19 cellular contexts compared by ENCODE assay signal in the genomic region with DNA sequence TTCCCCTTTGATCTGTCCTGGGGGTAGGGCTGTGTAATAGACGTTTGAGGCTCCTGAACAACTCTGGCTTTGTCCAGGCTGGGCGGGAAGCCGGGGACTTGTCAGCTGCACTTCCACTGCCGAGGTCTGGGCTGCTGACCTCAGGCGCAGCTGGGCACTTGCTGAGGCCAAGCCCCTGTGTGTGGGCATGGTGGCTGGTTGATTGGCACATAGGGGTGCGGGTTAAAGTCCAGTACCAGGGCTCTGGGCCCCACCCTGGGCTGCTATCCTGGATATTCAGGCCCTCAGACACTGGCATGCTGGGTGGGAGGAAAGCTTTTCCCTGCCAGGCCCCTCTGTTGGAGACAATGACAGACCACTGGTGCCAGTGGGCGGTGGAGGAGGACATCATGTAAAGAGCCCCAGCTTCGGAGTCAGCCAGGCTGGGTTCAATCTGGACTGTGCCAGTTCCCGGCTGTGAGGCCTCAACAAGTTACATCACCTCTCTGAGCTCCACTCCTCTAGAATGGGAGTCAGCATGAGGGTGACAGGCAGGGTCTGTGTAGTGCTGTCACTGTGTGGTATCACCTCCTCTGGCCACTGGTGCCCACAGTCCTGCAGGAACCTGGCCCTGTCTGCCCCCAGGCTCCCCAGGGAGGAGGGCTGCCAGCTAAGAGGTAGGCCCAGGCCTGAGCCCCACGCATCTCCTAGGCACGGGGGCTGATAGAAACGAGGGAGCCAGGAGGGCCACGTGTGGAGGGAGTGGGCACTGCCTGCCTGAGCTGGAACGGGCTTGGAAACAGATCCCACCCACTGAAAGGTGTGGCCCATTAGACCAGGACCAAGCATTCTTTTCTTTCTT. TPM values are rescaled to one million over a fixed set of nuclear protein-coding genes. Genes with fewer than 3 reads are reported as not detected.
DNase-seq lines count a peak whose midpoint lies in the region; ATAC-seq and TF ChIP-seq lines count a peak whose summit lies in the region.
"Had no signal": no experiment of that assay in that cellular context is flagged by ENCODE, and none has a peak within 500 bp of the region (broad histone marks: within the 10 kb centered on the region; RNA-seq: fewer than 3 reads in every experiment).

No MANE protein-coding gene starts in this region.

- H3K4me1 ChIP-seq in IMR-90 (ENCODE audit: control insufficient read depth, insufficient read depth, low read length) (peaks cover 6% of the 10 kb centered on the region; the same call in 1 of the 2 replicates), mucosa of rectum (ENCODE audit: control insufficient read depth in 2 of 2, insufficient read depth in 2 of 2, low read length in 2 of 2) (peaks cover 28 to 37% of the 10 kb centered on the region in 2 donors)

- ATAC-seq in IMR-90 (ENCODE audit: low read depth) (no peak), HG02571 (IDR thresholded peaks at IDR 0.05; ENCODE audit: unreplicated experiment) (no peak)
- ATAC-seq: gastroesophageal sphincter, GM12878, HCT116 had no signal

- CTCF ChIA-PET in IMR-90 (lab: Yijun Ruan, JAX): no interaction called here

- no peak overlapping the region for H2AK5ac ChIP-seq in IMR-90 (ENCODE audit: low read depth, low read length)

- no peak overlapping the region for H3K9ac ChIP-seq in IMR-90 (ENCODE audit: low read depth, low read length)
- peak overlapping the region; percentile 17 to 50 for H3K9ac ChIP-seq in mucosa of rectum (ENCODE audit: low read depth in 1 of 2, low read length in 2 of 2)

- H2AK9ac ChIP-seq in IMR-90 (replicated peaks; ENCODE audit: low read depth, low read length, poor library complexity): peak overlapping the region; percentile 61

- H2BK15ac ChIP-seq in IMR-90 (ENCODE audit: low read depth, low read length): no peak overlapping the region

- H2BK120ac ChIP-seq in IMR-90 (ENCODE audit: low read depth, low read length): no peak overlapping the region

- H3K9me3 ChIP-seq in IMR-90 (ENCODE audit: control insufficient read depth, insufficient read depth, low read length): no peaks in the 10 kb centered on the region
- no peaks in the 10 kb centered on the region for H3K9me3 ChIP-seq in mucosa of rectum (ENCODE audit: control insufficient read depth in 2 of 2, low read length in 2 of 2)
- H3K9me3 ChIP-seq: gastroesophageal sphincter had no signal

- in situ Hi-C loops in IMR-90 (cut with MboI; ENCODE audit: low sequenced_read_pairs) (no loop called here), GM13977 (cut with MboI; ENCODE audit: low pct_unique_long_range_greater_than_20kb, low sequenced_read_pairs, unreplicated experiment) (no loop called here)

- H3K4me3 ChIP-seq in IMR-90 (ENCODE audit: insufficient read depth, low read depth, low read length) (no peak overlapping the region), dorsolateral prefrontal cortex (peak overlapping the region in 1 of 59 donors; percentile 18), mucosa of rectum (ENCODE audit: low read length in 2 of 2) (no peak overlapping the region)
- H3K4me3 ChIP-seq: gastroesophageal sphincter, GM12878 had no signal

- no peak for DNase-seq in IMR-90
- DNase-seq in dorsolateral prefrontal cortex: peak; percentile 29 to 96 (median 92)
- DNase-seq in substantia nigra (lab: John Stamatoyannopoulos, UW): peak; percentile 20 to 95 (median 83)
- DNase-seq in GM13977 (ENCODE audit: low spot score): no peak
- DNase-seq in NCI-H1436 (lab: John Stamatoyannopoulos, UW): no peak
- DNase-seq: activated CD4-positive, alpha-beta T cell treated with anti-CD3 and anti-CD28 coated beads for 4 hours; cerebellar nuclear complex; KG1; kidney; naive B cell; NCI-H146; NCI-H345; stimulated activated naive CD4-positive, alpha-beta T cell; T1000 had no signal

- H3K27ac ChIP-seq in IMR-90 (ENCODE audit: insufficient read depth, low read length) (no peak overlapping the region), dorsolateral prefrontal cortex (peak overlapping the region; percentile 72 to 100 (median 96)), mucosa of rectum (ENCODE audit: low read depth in 2 of 2, low read length in 2 of 2) (peak overlapping the region in 1 of 2 donors; percentile 25), substantia nigra (ENCODE audit: low read depth, low read length, poor library complexity, severe bottlenecking) (peak overlapping the region; percentile 99)

- peaks cover 19% of the 10 kb centered on the region for H3K9me1 ChIP-seq in IMR-90 (ENCODE audit: insufficient read depth, low read length)

- H3K56ac ChIP-seq in IMR-90 (ENCODE audit: extremely low read depth, insufficient read depth, low read length): no peak overlapping the region

- no peak overlapping the region for H3K18ac ChIP-seq in IMR-90 (ENCODE audit: low read depth, low read length)

- no peak for TF ChIP-seq CTCF in IMR-90 (conservative IDR thresholded peaks at IDR 0.05; ENCODE audit: low read depth, low read length)
- TF ChIP-seq CTCF in dorsolateral prefrontal cortex (IDR thresholded peaks at IDR 0.05 in 54 of 56, conservative IDR thresholded peaks at IDR 0.05 in 2 of 56; ENCODE audit: low read depth in 1 of 56, partially characterized antibody in 56 of 56): peak in 8 of 56 donors; percentile 0 to 29 (median 16)
- no peak for TF ChIP-seq CTCF in GM13977 (IDR thresholded peaks at IDR 0.05; ENCODE audit: extremely low read depth, insufficient read depth, missing control alignments)

- H4K8ac ChIP-seq in IMR-90 (ENCODE audit: low read depth in 2 of 2, low read length in 2 of 2): no peak overlapping the region

- no peak for TF ChIP-seq RAD21 in IMR-90 (IDR thresholded peaks at IDR 0.05; ENCODE audit: low read length)

- H3K79me1 ChIP-seq in IMR-90 (ENCODE audit: low read depth in 1 of 2, low read length in 2 of 2): no peaks in the 10 kb centered on the region

- no peak overlapping the region for H3K23ac ChIP-seq in IMR-90 (ENCODE audit: low read depth, low read length)

- H3K14ac ChIP-seq in IMR-90 (replicated peaks; ENCODE audit: low read depth, low read length): no peak overlapping the region

- H3K36me3 ChIP-seq in IMR-90 (ENCODE audit: control insufficient read depth, insufficient read depth, low read length) (no peaks in the 10 kb centered on the region), mucosa of rectum (ENCODE audit: control insufficient read depth in 2 of 2, insufficient read depth in 2 of 2, low read length in 2 of 2) (peaks cover 0 to 3% of the 10 kb centered on the region in 2 donors)

- no peaks in the 10 kb centered on the region for H3K27me3 ChIP-seq in IMR-90 (ENCODE audit: control insufficient read depth, insufficient read depth, low read length)
- no peaks in the 10 kb centered on the region for H3K27me3 ChIP-seq in dorsolateral prefrontal cortex
- H3K27me3 ChIP-seq in mucosa of rectum (ENCODE audit: control insufficient read depth in 2 of 2, insufficient read depth in 2 of 2, low read length in 2 of 2): no peaks in the 10 kb centered on the region
- H3K27me3 ChIP-seq: gastroesophageal sphincter had no signal

- dilution Hi-C loops in IMR-90 (cut with HindIII; ENCODE audit: low sequenced_read_pairs, unreplicated experiment): no loop called here

- H4K20me1 ChIP-seq in IMR-90 (ENCODE audit: insufficient read depth, low read length): no peaks in the 10 kb centered on the region; the same call in 1 of the 2 replicates

- intact Hi-C loops in IMR-90 (cut with micrococcal nuclease) (no loop called here), dorsolateral prefrontal cortex (cut with DNase I) (loop anchor here (1.0 to 10.0 kb wide), 3 partner anchors 28 to 51 kb away; partner anchors contain the start of gene CPNE2 (in 2 of the 2))

- H4K5ac ChIP-seq in IMR-90 (ENCODE audit: low read depth, low read length): no peak overlapping the region

- H3K4ac ChIP-seq in IMR-90 (ENCODE audit: low read depth, low read length): no peak overlapping the region

- H2BK5ac ChIP-seq in IMR-90 (ENCODE audit: low read depth, low read length, poor library complexity, severe bottlenecking): no peak overlapping the region

- WGBS in IMR-90 (ENCODE audit: extremely low coverage in 2 of 2, insufficient read length in 1 of 2), 2 experiments: 80% methylated on average over 2 of the region's 14 CpGs; no CpG with 5 or more reads in 1 of the 2 experiments

- POLR2A ChIA-PET in IMR-90 (lab: Charles Lee; ENCODE audit: unreplicated experiment): no interaction called here

- no peak overlapping the region for H4K91ac ChIP-seq in IMR-90 (ENCODE audit: insufficient read depth, low read depth, low read length)

- H3K4me2 ChIP-seq in IMR-90 (ENCODE audit: low read depth, low read length): no peak overlapping the region

- TF ChIP-seq POLR2A in IMR-90 (IDR thresholded peaks at IDR 0.05; ENCODE audit: low read depth, low read length): no peak

- H2AFZ ChIP-seq in IMR-90 (replicated peaks; ENCODE audit: low read length, poor library complexity): peak overlapping the region; percentile 21

- no TSS peak for BruUV-seq in IMR-90 (replicated peaks; lab: Mats Ljungman, UMichigan)

- no peak overlapping the region for H2BK20ac ChIP-seq in IMR-90 (ENCODE audit: low read depth, low read length)

TF ChIP-seq in IMR-90, 13 proteins besides CTCF, POLR2A, EP300 and RAD21:
- TF ChIP-seq RCOR1 (IDR thresholded peaks at IDR 0.05; ENCODE audit: insufficient replicate concordance, low read length): no peak
TF ChIP-seq in IMR-90: peak in this region for 0.

RNA-seq across cellular contexts. Expression of gene PSME3IP1, which starts 42.5 kb away (rescaled TPM):
- total RNA-seq in IMR-90 (2012; rRNA removed) (50.2 and 52.2 TPM in 2 replicates), dorsolateral prefrontal cortex (100 to 1,000 TPM; 100 to 178 (median 132) TPM)
- 71.2 and 75.2 TPM in 2 replicates for polyA plus RNA-seq in IMR-90 (2012; rRNA removed)
- polyA plus RNA-seq in IMR-90 (2012; cell fraction: cytosol; rRNA removed): 53.6 and 57.9 TPM in 2 replicates
- polyA plus RNA-seq in IMR-90 (2012; cell fraction: nucleus; rRNA removed; ENCODE audit: low replicate concordance): 78.1 and 104 TPM in 2 replicates

RNA-seq across cellular contexts. Expression of gene RSPRY1, which starts 42.8 kb away (rescaled TPM):
- total RNA-seq in IMR-90 (2012; rRNA removed) (59.2 and 62.2 TPM in 2 replicates), dorsolateral prefrontal cortex (10 to 100 TPM; 21.4 to 53.0 (median 33.6) TPM)
- polyA plus RNA-seq in IMR-90 (2012; rRNA removed): 23.7 and 25.2 TPM in 2 replicates
- polyA plus RNA-seq in IMR-90 (2012; cell fraction: cytosol; rRNA removed): 9.2 and 10.2 TPM in 2 replicates
- polyA plus RNA-seq in IMR-90 (2012; cell fraction: nucleus; rRNA removed; ENCODE audit: low replicate concordance): 10.3 and 29.1 TPM in 2 replicates

RNA-seq across cellular contexts. Expression of gene CPNE2, which starts 51.0 kb away (rescaled TPM):
- 9.2 and 15.4 TPM in 2 replicates for total RNA-seq in IMR-90 (2012; rRNA removed)
- polyA plus RNA-seq in IMR-90 (2012; rRNA removed): 48.0 and 50.3 TPM in 2 replicates
- polyA plus RNA-seq in IMR-90 (2012; cell fraction: cytosol; rRNA removed): 23.4 and 53.6 TPM in 2 replicates
- 22.4 and 40.8 TPM in 2 replicates for polyA plus RNA-seq in IMR-90 (2012; cell fraction: nucleus; rRNA removed; ENCODE audit: low replicate concordance)
- 100 to 1,000 TPM in 2 of 120 experiments, 10 to 100 TPM in 118; 18.1 to 151 (median 44.9) TPM for total RNA-seq in dorsolateral prefrontal cortex

Comparison
In these comparisons a context has a peak if more than half of its experiments do, and no peak if none do; other contexts are left out.
1. DNase-seq: peak in dorsolateral prefrontal cortex (10 of 10) and substantia nigra (49 of 49); none in IMR-90 (single experiment), GM13977 (single experiment) and NCI-H1436 (single experiment).